ENCODE assay signal across 17 cellular contexts in genomic region chr3:50474717-50475116, GRCh38. TPM values are rescaled to one million over a fixed set of nuclear protein-coding genes. Genes with fewer than 3 reads are reported as not detected.
DNase-seq lines count a peak whose midpoint lies in the region; ATAC-seq and TF ChIP-seq lines count a peak whose summit lies in the region.
"Had no signal": no experiment of that assay in that cellular context is flagged by ENCODE, and none has a peak within 500 bp of the region (broad histone marks: within the 10 kb centered on the region; RNA-seq: fewer than 3 reads in every experiment).

No MANE protein-coding gene starts in this region.

- in situ Hi-C loops in ACHN (cut with HindIII; ENCODE audit: low pct_ligation_motif_present, low pct_unique_long_range_greater_than_20kb, low sequenced_read_pairs): no loop called here

- TF ChIP-seq CTCF in foreskin fibroblast (IDR thresholded peaks at IDR 0.05; ENCODE audit: low read depth, low read length): no peak

- no peak overlapping the region for H3K4me3 ChIP-seq in foreskin fibroblast (ENCODE audit: low read depth in 1 of 2, low read length in 2 of 2)
- H3K4me3 ChIP-seq: BLaER1 treated with 17β-estradiol and CSF1 and Interleukin-3, amounts not matched to agents 10 nM and 100 nM; cardiac muscle cell; lung; ovary; SJCRH30 had no signal

- DNase-seq in EH (ENCODE audit: low read depth) (peak; percentile 31), RKO (ENCODE audit: low spot score) (peak; percentile 16), foreskin fibroblast (peak; percentile 34 to 59), pons (ENCODE audit: low spot score) (peak; percentile 3), midbrain (lab: John Stamatoyannopoulos, UW) (no peak), H4 (ENCODE audit: low spot score) (no peak), ACHN (no peak)
- DNase-seq: activated gamma-delta T cell, hypothalamus, Kasumi-1, NCI-H2029, ovary, SJCRH30 had no signal

- no peak for ATAC-seq in HG02678 (IDR thresholded peaks at IDR 0.05; ENCODE audit: unreplicated experiment)

RNA-seq across cellular contexts. Expression of gene CACNA2D2, which starts 28.7 kb away (rescaled TPM):
- total RNA-seq in H4 (2014; rRNA removed; shearing (Covaris generic)): 0.04 TPM in 1 of 2 replicates, not detected in the other
- total RNA-seq: SJCRH30 had no signal

Comparison
In these comparisons a context has a peak if more than half of its experiments do, and no peak if none do; other contexts are left out.
1. DNase-seq: peak in EH (single experiment), RKO (single experiment), foreskin fibroblast (2 of 2) and pons (single experiment); none in midbrain (single experiment), H4 (single experiment) and ACHN (single experiment).